In the genomic region with DNA sequence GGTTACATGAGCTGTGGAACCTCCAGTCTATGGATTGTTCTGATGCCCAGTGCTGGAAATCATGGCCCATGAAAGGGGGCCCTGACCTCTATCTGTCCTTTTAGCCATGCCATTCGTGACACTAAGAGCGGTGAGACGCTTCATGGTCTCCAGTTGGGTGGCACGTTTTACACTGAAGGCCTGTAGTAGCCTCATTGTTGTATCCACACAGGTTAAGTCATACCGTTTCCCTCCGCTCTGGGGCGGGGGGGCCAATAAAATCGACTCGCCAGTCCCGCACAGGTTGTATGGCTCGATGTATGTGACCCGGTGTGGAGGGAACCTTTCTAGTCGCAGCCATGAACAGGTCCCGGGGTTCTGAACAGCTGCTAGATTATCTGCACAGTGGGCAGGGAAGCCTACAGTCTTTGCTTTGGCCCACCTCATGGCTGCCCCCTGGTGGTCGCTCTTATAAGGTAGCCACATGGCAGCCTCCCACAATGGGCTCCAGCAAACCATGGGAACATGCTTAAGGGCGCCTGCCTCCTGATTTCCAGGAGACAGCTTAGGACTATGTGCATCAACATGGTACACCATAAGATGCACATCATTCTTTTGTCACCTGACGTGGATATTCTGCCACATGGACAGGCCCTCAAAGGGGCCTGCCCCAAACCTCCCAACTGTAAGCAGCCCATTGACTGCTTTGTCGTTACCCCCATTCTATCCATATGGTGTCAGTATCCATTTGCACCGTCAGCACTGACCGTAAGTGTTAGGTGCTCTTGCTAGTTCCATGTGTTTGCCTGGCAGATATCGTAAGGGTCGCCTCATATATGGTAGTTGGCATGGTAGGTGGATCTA, we compare ENCODE assay signal across 1 cellular context.
TF ChIP-seq lines count a peak whose summit lies in the region.

No MANE protein-coding gene starts in this region.

TF ChIP-seq in K562, 482 proteins besides CTCF, POLR2A, EP300 and RAD21:
- TF ChIP-seq SNIP1 (IDR thresholded peaks at IDR 0.05; ENCODE audit: low read depth), result no peak
- TF ChIP-seq, protein P1, sequence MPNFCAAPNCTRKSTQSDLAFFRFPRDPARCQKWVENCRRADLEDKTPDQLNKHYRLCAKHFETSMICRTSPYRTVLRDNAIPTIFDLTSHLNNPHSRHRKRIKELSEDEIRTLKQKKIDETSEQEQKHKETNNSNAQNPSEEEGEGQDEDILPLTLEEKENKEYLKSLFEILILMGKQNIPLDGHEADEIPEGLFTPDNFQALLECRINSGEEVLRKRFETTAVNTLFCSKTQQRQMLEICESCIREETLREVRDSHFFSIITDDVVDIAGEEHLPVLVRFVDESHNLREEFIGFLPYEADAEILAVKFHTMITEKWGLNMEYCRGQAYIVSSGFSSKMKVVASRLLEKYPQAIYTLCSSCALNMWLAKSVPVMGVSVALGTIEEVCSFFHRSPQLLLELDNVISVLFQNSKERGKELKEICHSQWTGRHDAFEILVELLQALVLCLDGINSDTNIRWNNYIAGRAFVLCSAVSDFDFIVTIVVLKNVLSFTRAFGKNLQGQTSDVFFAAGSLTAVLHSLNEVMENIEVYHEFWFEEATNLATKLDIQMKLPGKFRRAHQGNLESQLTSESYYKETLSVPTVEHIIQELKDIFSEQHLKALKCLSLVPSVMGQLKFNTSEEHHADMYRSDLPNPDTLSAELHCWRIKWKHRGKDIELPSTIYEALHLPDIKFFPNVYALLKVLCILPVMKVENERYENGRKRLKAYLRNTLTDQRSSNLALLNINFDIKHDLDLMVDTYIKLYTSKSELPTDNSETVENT (CRISPR knock-in tag; IDR thresholded peaks at IDR 0.05), result no peak
- TF ChIP-seq MAX (CRISPR knock-in tag; IDR thresholded peaks at IDR 0.05), result peak; percentile 55; the same call in 1 of the 2 replicates
- TF ChIP-seq, protein P2, sequence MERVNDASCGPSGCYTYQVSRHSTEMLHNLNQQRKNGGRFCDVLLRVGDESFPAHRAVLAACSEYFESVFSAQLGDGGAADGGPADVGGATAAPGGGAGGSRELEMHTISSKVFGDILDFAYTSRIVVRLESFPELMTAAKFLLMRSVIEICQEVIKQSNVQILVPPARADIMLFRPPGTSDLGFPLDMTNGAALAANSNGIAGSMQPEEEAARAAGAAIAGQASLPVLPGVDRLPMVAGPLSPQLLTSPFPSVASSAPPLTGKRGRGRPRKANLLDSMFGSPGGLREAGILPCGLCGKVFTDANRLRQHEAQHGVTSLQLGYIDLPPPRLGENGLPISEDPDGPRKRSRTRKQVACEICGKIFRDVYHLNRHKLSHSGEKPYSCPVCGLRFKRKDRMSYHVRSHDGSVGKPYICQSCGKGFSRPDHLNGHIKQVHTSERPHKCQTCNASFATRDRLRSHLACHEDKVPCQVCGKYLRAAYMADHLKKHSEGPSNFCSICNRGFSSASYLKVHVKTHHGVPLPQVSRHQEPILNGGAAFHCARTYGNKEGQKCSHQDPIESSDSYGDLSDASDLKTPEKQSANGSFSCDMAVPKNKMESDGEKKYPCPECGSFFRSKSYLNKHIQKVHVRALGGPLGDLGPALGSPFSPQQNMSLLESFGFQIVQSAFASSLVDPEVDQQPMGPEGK (CRISPR knock-in tag; IDR thresholded peaks at IDR 0.05; ENCODE audit: borderline replicate concordance), result no peak
- TF ChIP-seq ZNF785 (CRISPR knock-in tag; IDR thresholded peaks at IDR 0.05), result no peak
- peak; percentile 63 for TF ChIP-seq SMC3 (conservative IDR thresholded peaks at IDR 0.05; ENCODE audit: insufficient read depth, low read depth, low read length)
- TF ChIP-seq TRIM24 (IDR thresholded peaks at IDR 0.05), result no peak
- no peak for TF ChIP-seq SIX5 (IDR thresholded peaks at IDR 0.05; ENCODE audit: borderline replicate concordance in 1 of 2, insufficient read depth in 1 of 2, low read depth in 1 of 2, low read length in 2 of 2)
- TF ChIP-seq, protein P3, sequence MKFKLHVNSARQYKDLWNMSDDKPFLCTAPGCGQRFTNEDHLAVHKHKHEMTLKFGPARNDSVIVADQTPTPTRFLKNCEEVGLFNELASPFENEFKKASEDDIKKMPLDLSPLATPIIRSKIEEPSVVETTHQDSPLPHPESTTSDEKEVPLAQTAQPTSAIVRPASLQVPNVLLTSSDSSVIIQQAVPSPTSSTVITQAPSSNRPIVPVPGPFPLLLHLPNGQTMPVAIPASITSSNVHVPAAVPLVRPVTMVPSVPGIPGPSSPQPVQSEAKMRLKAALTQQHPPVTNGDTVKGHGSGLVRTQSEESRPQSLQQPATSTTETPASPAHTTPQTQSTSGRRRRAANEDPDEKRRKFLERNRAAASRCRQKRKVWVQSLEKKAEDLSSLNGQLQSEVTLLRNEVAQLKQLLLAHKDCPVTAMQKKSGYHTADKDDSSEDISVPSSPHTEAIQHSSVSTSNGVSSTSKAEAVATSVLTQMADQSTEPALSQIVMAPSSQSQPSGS (CRISPR knock-in tag; IDR thresholded peaks at IDR 0.05), result no peak
- TF ChIP-seq RB1 (IDR thresholded peaks at IDR 0.05; ENCODE audit: low read depth), result no peak
- TF ChIP-seq MNT (conservative IDR thresholded peaks at IDR 0.05), result no peak
- TF ChIP-seq MYC (IDR thresholded peaks at IDR 0.05; ENCODE audit: low read depth, low read length), result peak; percentile 68; the same call in 1 of the 2 replicates
- no peak for TF ChIP-seq MYC (CRISPR knock-in tag; IDR thresholded peaks at IDR 0.05; ENCODE audit: borderline replicate concordance, low read depth)
- TF ChIP-seq, protein P4, sequence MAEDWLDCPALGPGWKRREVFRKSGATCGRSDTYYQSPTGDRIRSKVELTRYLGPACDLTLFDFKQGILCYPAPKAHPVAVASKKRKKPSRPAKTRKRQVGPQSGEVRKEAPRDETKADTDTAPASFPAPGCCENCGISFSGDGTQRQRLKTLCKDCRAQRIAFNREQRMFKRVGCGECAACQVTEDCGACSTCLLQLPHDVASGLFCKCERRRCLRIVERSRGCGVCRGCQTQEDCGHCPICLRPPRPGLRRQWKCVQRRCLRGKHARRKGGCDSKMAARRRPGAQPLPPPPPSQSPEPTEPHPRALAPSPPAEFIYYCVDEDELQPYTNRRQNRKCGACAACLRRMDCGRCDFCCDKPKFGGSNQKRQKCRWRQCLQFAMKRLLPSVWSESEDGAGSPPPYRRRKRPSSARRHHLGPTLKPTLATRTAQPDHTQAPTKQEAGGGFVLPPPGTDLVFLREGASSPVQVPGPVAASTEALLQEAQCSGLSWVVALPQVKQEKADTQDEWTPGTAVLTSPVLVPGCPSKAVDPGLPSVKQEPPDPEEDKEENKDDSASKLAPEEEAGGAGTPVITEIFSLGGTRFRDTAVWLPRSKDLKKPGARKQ (CRISPR knock-in tag; IDR thresholded peaks at IDR 0.05), result no peak
- no peak for TF ChIP-seq CREM (IDR thresholded peaks at IDR 0.05; ENCODE audit: low read depth)
- TF ChIP-seq NFIC (IDR thresholded peaks at IDR 0.05), result no peak
- TF ChIP-seq BCL6 (CRISPR knock-in tag; IDR thresholded peaks at IDR 0.05), result no peak
- peak in 1 of 3 experiments; percentile 47 for TF ChIP-seq YY1 (IDR thresholded peaks at IDR 0.05; ENCODE audit: borderline replicate concordance in 1 of 3, control insufficient read depth in 1 of 3, extremely low read depth in 1 of 3, insufficient read depth in 3 of 3, insufficient read length in 1 of 3, insufficient replicate concordance in 2 of 3, low read depth in 1 of 3, low read length in 2 of 3)
- TF ChIP-seq, protein P5, sequence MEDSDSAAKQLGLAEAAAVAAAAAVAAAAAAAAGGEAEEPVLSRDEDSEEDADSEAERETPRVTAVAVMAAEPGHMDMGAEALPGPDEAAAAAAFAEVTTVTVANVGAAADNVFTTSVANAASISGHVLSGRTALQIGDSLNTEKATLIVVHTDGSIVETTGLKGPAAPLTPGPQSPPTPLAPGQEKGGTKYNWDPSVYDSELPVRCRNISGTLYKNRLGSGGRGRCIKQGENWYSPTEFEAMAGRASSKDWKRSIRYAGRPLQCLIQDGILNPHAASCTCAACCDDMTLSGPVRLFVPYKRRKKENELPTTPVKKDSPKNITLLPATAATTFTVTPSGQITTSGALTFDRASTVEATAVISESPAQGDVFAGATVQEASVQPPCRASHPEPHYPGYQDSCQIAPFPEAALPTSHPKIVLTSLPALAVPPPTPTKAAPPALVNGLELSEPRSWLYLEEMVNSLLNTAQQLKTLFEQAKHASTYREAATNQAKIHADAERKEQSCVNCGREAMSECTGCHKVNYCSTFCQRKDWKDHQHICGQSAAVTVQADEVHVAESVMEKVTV (CRISPR knock-in tag; IDR thresholded peaks at IDR 0.05), result peak; percentile 38; the same call in 1 of the 2 replicates
- peak; percentile 76; the same call in 1 of the 2 replicates for TF ChIP-seq TFAP4 (CRISPR knock-in tag; IDR thresholded peaks at IDR 0.05; ENCODE audit: borderline replicate concordance)
- TF ChIP-seq CHCHD3 (CRISPR knock-in tag; IDR thresholded peaks at IDR 0.05), result no peak
- TF ChIP-seq ATF7 (IDR thresholded peaks at IDR 0.05), result no peak
- no peak for TF ChIP-seq USF2 (CRISPR knock-in tag; IDR thresholded peaks at IDR 0.05)
- TF ChIP-seq, protein P6, sequence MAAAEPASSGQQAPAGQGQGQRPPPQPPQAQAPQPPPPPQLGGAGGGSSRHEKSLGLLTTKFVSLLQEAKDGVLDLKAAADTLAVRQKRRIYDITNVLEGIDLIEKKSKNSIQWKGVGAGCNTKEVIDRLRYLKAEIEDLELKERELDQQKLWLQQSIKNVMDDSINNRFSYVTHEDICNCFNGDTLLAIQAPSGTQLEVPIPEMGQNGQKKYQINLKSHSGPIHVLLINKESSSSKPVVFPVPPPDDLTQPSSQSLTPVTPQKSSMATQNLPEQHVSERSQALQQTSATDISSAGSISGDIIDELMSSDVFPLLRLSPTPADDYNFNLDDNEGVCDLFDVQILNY (CRISPR knock-in tag; IDR thresholded peaks at IDR 0.05), result no peak
- no peak for TF ChIP-seq NFXL1 (CRISPR knock-in tag; IDR thresholded peaks at IDR 0.05)
- TF ChIP-seq HDAC1 (IDR thresholded peaks at IDR 0.05), result no peak
- no peak for TF ChIP-seq JUNB (CRISPR knock-in tag; conservative IDR thresholded peaks at IDR 0.05)
- no peak for TF ChIP-seq NR2F6 (CRISPR knock-in tag; IDR thresholded peaks at IDR 0.05)
- no peak for TF ChIP-seq PBX2 (CRISPR knock-in tag; IDR thresholded peaks at IDR 0.05; ENCODE audit: low read depth)
- no peak for TF ChIP-seq PBX2 (tag; conservative IDR thresholded peaks at IDR 0.05; ENCODE audit: low read depth)
- no peak for TF ChIP-seq MAFK (IDR thresholded peaks at IDR 0.05; ENCODE audit: low read length)
- no peak for TF ChIP-seq VEZF1 (CRISPR knock-in tag; IDR thresholded peaks at IDR 0.05)
- TF ChIP-seq U2AF1 (optimal IDR thresholded peaks at IDR 0.05; ENCODE audit: low read depth, low read length), result no peak
